19 cellular contexts compared by ENCODE assay signal in genomic region chr1:247371801-247372259, GRCh38. TPM values are rescaled to one million over a fixed set of nuclear protein-coding genes. Genes with fewer than 3 reads are reported as not detected.
DNase-seq lines count a peak whose midpoint lies in the region; ATAC-seq, FAIRE-seq and TF ChIP-seq lines count a peak whose summit lies in the region.
"Had no signal": no experiment of that assay in that cellular context is flagged by ENCODE, and none has a peak within 500 bp of the region (broad histone marks: within the 10 kb centered on the region; RNA-seq: fewer than 3 reads in every experiment).

No MANE protein-coding gene starts in this region.

- H3K27me3 ChIP-seq in Loucy (ENCODE audit: insufficient read depth, low read length, poor library complexity, severe bottlenecking) (no peaks in the 10 kb centered on the region), K562 (ENCODE audit: control insufficient read depth in 2 of 2, insufficient read depth in 2 of 2, low read length in 2 of 2) (no peaks in the 10 kb centered on the region; a peak in 1 of 5 replicates), sigmoid colon (no peaks in the 10 kb centered on the region)
- H3K27me3 ChIP-seq: BE2C had no signal

- H3K9me2 ChIP-seq in Loucy (replicated peaks; ENCODE audit: low read depth, low read length) = no peaks in the 10 kb centered on the region

- H3K9me3 Mint-ChIP-seq in type B pancreatic cell = peaks cover 4% of the 10 kb centered on the region
- H3K9me3 Mint-ChIP-seq: CD8-positive, alpha-beta memory T cell had no signal

- H3K27ac Mint-ChIP-seq in type B pancreatic cell = no peak overlapping the region
- H3K27ac Mint-ChIP-seq: CD4-positive, CD25-positive, alpha-beta regulatory T cell had no signal

- intact Hi-C loops in K562 (cut with micrococcal nuclease) = loop anchor here (2.0 to 10.0 kb wide), 5 partner anchors 37 to 483 kb away; partner anchors contain the start of gene TRIM58
- intact Hi-C loops in sigmoid colon (cut with DNase I) = loop anchor here (5.0 kb wide), 1 partner anchor 40 kb away; the partner anchor contains the start of gene ZNF496

- H3K4me3 ChIP-seq in Loucy (ENCODE audit: low read length, poor library complexity, severe bottlenecking) = no peak overlapping the region
- H3K4me3 ChIP-seq in K562 = no peak overlapping the region
- no peak overlapping the region for H3K4me3 ChIP-seq in sigmoid colon

- peaks cover 8% of the 10 kb centered on the region for H3K4me1 Mint-ChIP-seq in type B pancreatic cell (ENCODE audit: unreplicated experiment)

- H3K9me3 ChIP-seq in Loucy (ENCODE audit: insufficient read depth, low read depth, low read length) (no peaks in the 10 kb centered on the region), K562 (replicated peaks; ENCODE audit: control insufficient read depth, insufficient read depth, low read depth, low read length) (no peaks in the 10 kb centered on the region), sigmoid colon (no peaks in the 10 kb centered on the region)
- H3K9me3 ChIP-seq: BE2C had no signal

- no peak overlapping the region for H3K4me3 Mint-ChIP-seq in type B pancreatic cell

- no peak for DNase-seq in K562 (ENCODE audit: extremely low read depth in 1 of 4, low spot score in 3 of 4)
- DNase-seq in sigmoid colon = no peak
- no peak for DNase-seq in NCI-H82 (lab: John Stamatoyannopoulos, UW)
- DNase-seq in type B pancreatic cell (ENCODE audit: extremely low spot score, unreplicated experiment) = no peak
- DNase-seq: ACHN; BE2C; C1 segment of cervical spinal cord; CD4-positive, CD25-positive, alpha-beta regulatory T cell; CD8-positive, alpha-beta memory T cell; COR-L47; DMS 273 treated with DMSO at 0.1 percent for 48 hours; HCEC 1CT had no signal

- TF ChIP-seq EP300 in K562 (IDR thresholded peaks at IDR 0.05; ENCODE audit: low read length) (no peak), sigmoid colon (IDR thresholded peaks at IDR 0.05) (no peak)

- H3K27me3 Mint-ChIP-seq in type B pancreatic cell = peaks cover 33% of the 10 kb centered on the region

- 67% methylated on average over 16 of the region's 16 CpGs for WGBS in K562 (ENCODE audit: insufficient coverage, low coverage, missing lambda C conversion rate)
- WGBS in sigmoid colon, 2 donors = 88 to 91% methylated on average over 16 of the region's 16 CpGs

- POLR2A ChIA-PET in K562 (lab: Yijun Ruan, JAX) = no interaction called here

- TF ChIP-seq CTCF in Loucy (conservative IDR thresholded peaks at IDR 0.05; ENCODE audit: low read length) (no peak), K562 (IDR thresholded peaks at IDR 0.05 in 2 of 3, conservative IDR thresholded peaks at IDR 0.05 in 1 of 3; ENCODE audit: insufficient read depth in 2 of 3, low read depth in 1 of 3, low read length in 3 of 3) (no peak), sigmoid colon (IDR thresholded peaks at IDR 0.05) (no peak), type B pancreatic cell (conservative IDR thresholded peaks at IDR 0.05) (no peak)

- TF ChIP-seq POLR2A in K562 (conservative IDR thresholded peaks at IDR 0.05) (no peak), sigmoid colon (IDR thresholded peaks at IDR 0.05) (no peak)

- H3K36me3 ChIP-seq in Loucy (ENCODE audit: insufficient read depth, low read length) (no peaks in the 10 kb centered on the region), K562 (ENCODE audit: control insufficient read depth, insufficient read depth, low read length) (no peaks in the 10 kb centered on the region), sigmoid colon (no peaks in the 10 kb centered on the region)
- H3K36me3 ChIP-seq: BE2C had no signal

- ATAC-seq in K562 = no peak
- ATAC-seq in HG02981 (IDR thresholded peaks at IDR 0.05; ENCODE audit: unreplicated experiment) = no peak

- H3K9me1 ChIP-seq in K562 (ENCODE audit: control insufficient read depth, insufficient read depth, low read length) = no peaks in the 10 kb centered on the region

- H3K27ac ChIP-seq in K562 (ENCODE audit: extremely low read depth, low read depth, low read length) = 0 out of 3 replicates have a peak overlapping the region, but pooled peaks have one; percentile 18
- H3K27ac ChIP-seq in sigmoid colon = peak overlapping the region in 3 of 4 donors; percentile 39 to 62 (median 55)
- H3K27ac ChIP-seq: KMS-11 had no signal

- BruUV-seq in K562 (replicated peaks; lab: Mats Ljungman, UMichigan) = no TSS peak

- no peaks in the 10 kb centered on the region for H3K36me3 Mint-ChIP-seq in type B pancreatic cell
- H3K36me3 Mint-ChIP-seq: CD4-positive, CD25-positive, alpha-beta regulatory T cell had no signal

- H3K4me2 ChIP-seq in Loucy (ENCODE audit: low read depth, low read length, poor library complexity, severe bottlenecking) = no peak overlapping the region
- no peak overlapping the region; the same call in 1 of the 2 replicates for H3K4me2 ChIP-seq in K562 (ENCODE audit: insufficient read depth, low read length)
- H3K4me2 ChIP-seq: KMS-11 had no signal

- H3F3A ChIP-seq in Loucy (ENCODE audit: low read depth) = no peaks in the 10 kb centered on the region

- no peak for FAIRE-seq in K562 (lab: Jason Lieb, UNC)
- FAIRE-seq: A204.1, G401.6, GM12892, GM19239 had no signal

- H3K4me1 ChIP-seq in Loucy (ENCODE audit: insufficient read depth, low read length, poor library complexity, severe bottlenecking) (no peaks in the 10 kb centered on the region), K562 (replicated peaks in 1 of 2; ENCODE audit: control insufficient read depth in 2 of 2, insufficient read depth in 2 of 2, low read length in 2 of 2) (peaks cover 6 to 28% of the 10 kb centered on the region in 2 experiments), sigmoid colon (peaks cover 0 to 26% (median 17%) of the 10 kb centered on the region in 4 donors)
- H3K4me1 ChIP-seq: BE2C had no signal

- H3K79me2 ChIP-seq in Loucy (ENCODE audit: insufficient read depth, low read length) = no peaks in the 10 kb centered on the region
- H3K79me2 ChIP-seq in K562 (ENCODE audit: control insufficient read depth, insufficient read depth, low read length) = no peaks in the 10 kb centered on the region

- H3K9ac ChIP-seq in Loucy (ENCODE audit: low read depth, low read length, poor library complexity, severe bottlenecking) = no peak overlapping the region
- no peak overlapping the region for H3K9ac ChIP-seq in K562 (ENCODE audit: insufficient read depth in 1 of 2, low read depth in 2 of 2, low read length in 2 of 2)
- H3K9ac ChIP-seq: KMS-11 had no signal

- in situ Hi-C loops in K562 (cut with MboI) = no loop called here

- H2AFZ ChIP-seq in Loucy (ENCODE audit: low read length) (0 out of 2 replicates have a peak overlapping the region, but pooled peaks have one; percentile 43), K562 (ENCODE audit: low read depth, low read length) (peak overlapping the region; percentile 53)

- no peak for TF ChIP-seq RAD21 in K562 (CRISPR knock-in tag; conservative IDR thresholded peaks at IDR 0.05 in 1 of 2, IDR thresholded peaks at IDR 0.05 in 1 of 2)

- H4K20me1 ChIP-seq in Loucy (ENCODE audit: insufficient read depth, low read length, poor library complexity, severe bottlenecking) (no peaks in the 10 kb centered on the region), K562 (replicated peaks; ENCODE audit: control insufficient read depth, insufficient read depth, low read length) (no peaks in the 10 kb centered on the region)

- CTCF ChIA-PET in K562 (lab: Yijun Ruan, JAX; ENCODE audit: low intra/inter-chr PET ratio) = no interaction called here

TF ChIP-seq in K562, 482 proteins besides CTCF, POLR2A, EP300 and RAD21 (continues in another document):
- TF ChIP-seq SMARCC2 (IDR thresholded peaks at IDR 0.05; ENCODE audit: low read depth) = no peak

RNA-seq across cellular contexts. Expression of gene ZNF496, which starts 40.2 kb away (rescaled TPM):
- total RNA-seq in K562 (2011; cell fraction: chromatin; rRNA removed; ENCODE audit: low replicate concordance) = 46.7 and 71.5 TPM in 2 replicates
- total RNA-seq in K562 (2011; cell fraction: nucleolus; rRNA removed) = 49.9 and 53.0 TPM in 2 replicates
- 47.4 and 58.0 TPM in 2 replicates for total RNA-seq in K562 (2011; cell fraction: nucleoplasm; rRNA removed)
- total RNA-seq in K562 (2014; rRNA removed) (44.4 and 63.2 TPM in 2 replicates), K562 (2014; rRNA removed; fragmentation: Illumina TruSeq; extraction: Trizol) (22.0 and 22.7 TPM in 2 replicates), K562 (2015; rRNA removed; fragmentation: Illumina TruSeq; extraction: Trizol) (31.4 and 31.6 TPM in 2 replicates), K562 (2021) (54.0 and 55.5 TPM in 2 replicates), sigmoid colon (10 to 100 TPM; 31.6 to 70.7 (median 37.3) TPM), type B pancreatic cell (ENCODE audit: low replicate concordance) (24.3 and 47.1 TPM in 2 replicates)
- polyA plus RNA-seq in K562 (2011; rRNA removed) (29.8 and 37.8 TPM in 2 replicates), K562 (2014; fragmentation: Illumina TruSeq; extraction: Trizol) (31.3 and 35.5 TPM in 2 replicates), K562 (2014; fragmentation: Nextera tagmentation; extraction: Ambion mirVana) (1 to 10 TPM; 4.3 to 5.9 TPM), K562 (2014; rRNA removed) (38.2 and 43.3 TPM in 2 replicates), sigmoid colon (10 to 100 TPM in 1 of 3 donors, 1 to 10 TPM in 2; 3.2 to 10.1 (median 4.8) TPM)
- 35.8 and 37.3 TPM in 2 replicates for polyA plus RNA-seq in K562 (2011; cell fraction: cytosol; rRNA removed)
- polyA plus RNA-seq in K562 (2011; cell fraction: nucleus; rRNA removed) = 52.3 and 64.6 TPM in 2 replicates
- polyA plus RNA-seq in K562 (2012) = 28.9 and 48.4 TPM in 2 replicates
- polyA minus RNA-seq in K562 (2011; rRNA and poly(A)+ RNA removed) = 44.2 and 45.8 TPM in 2 replicates
- polyA minus RNA-seq in K562 (2011; cell fraction: cytosol; rRNA and poly(A)+ RNA removed) = 31.3 and 34.9 TPM in 2 replicates
- 25.3 and 28.4 TPM in 2 replicates for polyA minus RNA-seq in K562 (2011; cell fraction: nucleus; rRNA and poly(A)+ RNA removed)

RNA-seq across cellular contexts. Expression of gene NLRP3, which starts 44.1 kb away (rescaled TPM):
- total RNA-seq in K562 (2011; cell fraction: chromatin; rRNA removed; ENCODE audit: low replicate concordance) = 0.09 TPM in 1 of 2 replicates, not detected in the other
- total RNA-seq in K562 (2011; cell fraction: nucleolus; rRNA removed) = not detected in 2 replicates
- not detected in 2 replicates for total RNA-seq in K562 (2011; cell fraction: nucleoplasm; rRNA removed)
- total RNA-seq in K562 (2014; rRNA removed) (not detected in 2 replicates), K562 (2014; rRNA removed; fragmentation: Illumina TruSeq; extraction: Trizol) (not detected in 2 replicates), K562 (2015; rRNA removed; fragmentation: Illumina TruSeq; extraction: Trizol) (not detected in 2 replicates), K562 (2021) (not detected in 2 replicates), sigmoid colon (1 to 10 TPM; 1.4 to 3.3 (median 3.0) TPM), type B pancreatic cell (ENCODE audit: low replicate concordance) (not detected in 2 replicates)
- polyA plus RNA-seq in K562 (2011; rRNA removed) (not detected in 2 replicates), K562 (2014; fragmentation: Illumina TruSeq; extraction: Trizol) (not detected in 2 replicates), K562 (2014; fragmentation: Nextera tagmentation; extraction: Ambion mirVana) (not detected), K562 (2014; rRNA removed) (not detected in 2 replicates), sigmoid colon (1 to 10 TPM; 1.1 to 3.2 (median 1.8) TPM)
- polyA plus RNA-seq in K562 (2011; cell fraction: cytosol; rRNA removed) = not detected in 2 replicates
- 0.07 TPM in 1 of 2 replicates, not detected in the other for polyA plus RNA-seq in K562 (2011; cell fraction: nucleus; rRNA removed)
- polyA plus RNA-seq in K562 (2012) = 0.01 and 0.29 TPM in 2 replicates
- not detected in 2 replicates for polyA minus RNA-seq in K562 (2011; rRNA and poly(A)+ RNA removed)
- polyA minus RNA-seq in K562 (2011; cell fraction: cytosol; rRNA and poly(A)+ RNA removed) = not detected in 2 replicates
- polyA minus RNA-seq in K562 (2011; cell fraction: nucleus; rRNA and poly(A)+ RNA removed) = not detected in 2 replicates
